In genomic region chr10:73522263-73522662, GRCh38 we compare ENCODE assay signal across 16 cellular contexts. TPM values are rescaled to one million over a fixed set of nuclear protein-coding genes. Genes with fewer than 3 reads are reported as not detected.
DNase-seq lines count a peak whose midpoint lies in the region; TF ChIP-seq lines count a peak whose summit lies in the region.
"Had no signal": no experiment of that assay in that cellular context is flagged by ENCODE, and none has a peak within 500 bp of the region (broad histone marks: within the 10 kb centered on the region; RNA-seq: fewer than 3 reads in every experiment).

No MANE protein-coding gene starts in this region.

- no peak overlapping the region for H3K4me3 ChIP-seq in fibroblast of mammary gland (ENCODE audit: control insufficient read depth, low read depth, low read length)
- no peak overlapping the region for H3K4me3 ChIP-seq in BE2C (ENCODE audit: low read depth, low read length)
- H3K4me3 ChIP-seq: GM12878, HAP-1, Peyer's patch had no signal

- H3K27me3 ChIP-seq in BE2C, result no peaks in the 10 kb centered on the region
- H3K27me3 ChIP-seq: Peyer's patch had no signal

- DNase-seq in ELR (ENCODE audit: low read depth) (peak; percentile 67), M059J (ENCODE audit: low read depth) (peak; percentile 29), fibroblast of mammary gland (ENCODE audit: low read depth) (peak; percentile 7), BE2C (no peak), T-helper 1 cell (no peak), MV-4-11 (lab: John Stamatoyannopoulos, UW) (no peak), NCI-H1105 treated with DMSO at 0.1 percent for 48 hours (lab: John Stamatoyannopoulos, UW) (no peak)
- DNase-seq: KG1, NCI-H1105, NCI-H2029 treated with DMSO at 0.1 percent for 48 hours, NCI-H2171 treated with DMSO at 0.1 percent for 48 hours, NCI-H446, NCI-H526, Peyer's patch had no signal

- TF ChIP-seq CTCF in fibroblast of mammary gland (conservative IDR thresholded peaks at IDR 0.05; ENCODE audit: control insufficient read depth, insufficient read depth, low read depth, low read length) (no peak), BE2C (IDR thresholded peaks at IDR 0.05; ENCODE audit: low read depth, low read length) (no peak)

- no peaks in the 10 kb centered on the region; the same call in 1 of the 2 replicates for H3K4me1 ChIP-seq in BE2C
- H3K4me1 ChIP-seq: HAP-1, Peyer's patch had no signal

- H3K36me3 ChIP-seq in BE2C, result peaks cover 7% of the 10 kb centered on the region

- no peaks in the 10 kb centered on the region for H3K9me3 ChIP-seq in BE2C
- H3K9me3 ChIP-seq: HAP-1, Peyer's patch had no signal

RNA-seq across cellular contexts. Expression of gene PPP3CB, which starts 26.4 kb away (rescaled TPM):
- total RNA-seq in M059J (2014; rRNA removed; shearing (Covaris generic)), result 8.3 and 16.9 TPM in 2 replicates
- 20.6 TPM for polyA plus RNA-seq in BE2C (2012; ENCODE audit: insufficient read depth, insufficient read length, low read depth)

Comparison
In these comparisons a context has a peak if more than half of its experiments do, and no peak if none do; other contexts are left out.
1. DNase-seq: peak in ELR (single experiment), M059J (single experiment) and fibroblast of mammary gland (single experiment); none in BE2C (single experiment), T-helper 1 cell (0 of 5), MV-4-11 (single experiment) and NCI-H1105 treated with DMSO at 0.1 percent for 48 hours (single experiment).